In the genomic region with DNA sequence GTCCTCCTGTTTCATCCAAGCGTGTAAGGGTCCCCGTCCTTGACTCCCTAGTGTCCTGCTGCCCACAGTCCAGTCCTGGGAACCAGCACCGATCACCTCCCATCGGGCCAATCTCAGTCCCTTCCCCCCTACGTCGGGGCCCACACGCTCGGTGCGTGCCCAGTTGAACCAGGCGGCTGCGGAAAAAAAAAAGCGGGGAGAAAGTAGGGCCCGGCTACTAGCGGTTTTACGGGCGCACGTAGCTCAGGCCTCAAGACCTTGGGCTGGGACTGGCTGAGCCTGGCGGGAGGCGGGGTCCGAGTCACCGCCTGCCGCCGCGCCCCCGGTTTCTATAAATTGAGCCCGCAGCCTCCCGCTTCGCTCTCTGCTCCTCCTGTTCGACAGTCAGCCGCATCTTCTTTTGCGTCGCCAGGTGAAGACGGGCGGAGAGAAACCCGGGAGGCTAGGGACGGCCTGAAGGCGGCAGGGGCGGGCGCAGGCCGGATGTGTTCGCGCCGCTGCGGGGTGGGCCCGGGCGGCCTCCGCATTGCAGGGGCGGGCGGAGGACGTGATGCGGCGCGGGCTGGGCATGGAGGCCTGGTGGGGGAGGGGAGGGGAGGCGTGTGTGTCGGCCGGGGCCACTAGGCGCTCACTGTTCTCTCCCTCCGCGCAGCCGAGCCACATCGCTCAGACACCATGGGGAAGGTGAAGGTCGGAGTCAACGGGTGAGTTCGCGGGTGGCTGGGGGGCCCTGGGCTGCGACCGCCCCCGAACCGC, we compare ENCODE assay signal across 8 cellular contexts. TPM values are rescaled to one million over a fixed set of nuclear protein-coding genes. Genes with fewer than 3 reads are reported as not detected.
DNase-seq lines count a peak whose midpoint lies in the region; ATAC-seq, FAIRE-seq and TF ChIP-seq lines count a peak whose summit lies in the region.

A gene (plus strand): TSS at position 360 of the 756 bp plus-strand sequence. CDS start 316 bp downstream, at position 676.

- H3K9me3 Mint-ChIP-seq in WTC11 = no peaks in the 10 kb centered on the region
- no peaks in the 10 kb centered on the region for H3K9me3 Mint-ChIP-seq in immature natural killer cell

- H3K36me3 ChIP-seq in bronchial epithelial cell (ENCODE audit: control insufficient read depth, insufficient read depth, low read length) = peaks cover 38% of the 10 kb centered on the region

- H3K27ac Mint-ChIP-seq in WTC11 = peak within 1 kb of the TSS; percentile 99
- peak within 1 kb of the TSS; percentile 88 to 99 (median 98) for H3K27ac Mint-ChIP-seq in immature natural killer cell

- ATAC-seq in GM18909 (IDR thresholded peaks at IDR 0.05; ENCODE audit: poor library complexity, unreplicated experiment) = peak; percentile 61
- ATAC-seq in HG03159 (IDR thresholded peaks at IDR 0.05; ENCODE audit: unreplicated experiment) = peak; percentile 53
- peak; percentile 51 for ATAC-seq in WTC11

- CTCF ChIA-PET in WTC11 (lab: Charles Lee) = interaction anchor here (0.5 to 1.6 kb wide), 11 partner anchors 20 to 115 kb away, joined by 3 to 7 read pairs (median 4); a partner anchor contains a TSS

- TF ChIP-seq CTCF in WTC11 (IDR thresholded peaks at IDR 0.05) = no peak
- TF ChIP-seq CTCF in bronchial epithelial cell (IDR thresholded peaks at IDR 0.05; ENCODE audit: insufficient read depth, low read length, severe bottlenecking) = no peak

- H3K4me1 Mint-ChIP-seq in WTC11 (peaks cover 41% of the 10 kb centered on the region), immature natural killer cell (peaks cover 48 to 55% of the 10 kb centered on the region in 2 donors)

- H3K4me3 Mint-ChIP-seq in WTC11 (peak within 1 kb of the TSS; percentile 87), immature natural killer cell (peak within 1 kb of the TSS; percentile 87 to 97 (median 96))

- POLR2A ChIA-PET in WTC11 (lab: Charles Lee) = interaction anchor here (0.5 to 1.6 kb wide), 25 partner anchors 19 to 318 kb away, joined by 3 to 23 read pairs (median 4); a partner anchor contains a TSS

- peaks cover 64% of the 10 kb centered on the region for H3K36me3 Mint-ChIP-seq in WTC11
- H3K36me3 Mint-ChIP-seq in immature natural killer cell = peaks cover 11 to 37% (median 21%) of the 10 kb centered on the region in 3 donors

- H3K27me3 Mint-ChIP-seq in WTC11 (ENCODE audit: low read depth) (no peaks in the 10 kb centered on the region), immature natural killer cell (ENCODE audit: low read depth in 3 of 3) (peaks cover 22 to 34% (median 23%) of the 10 kb centered on the region in 3 donors)

- peak within 1 kb of the TSS; percentile 94 for H3K4me3 ChIP-seq in bronchial epithelial cell (ENCODE audit: low read depth, low read length)

- no peak for FAIRE-seq in bronchial epithelial cell (lab: Jason Lieb, UNC)

- H3K27me3 ChIP-seq in bronchial epithelial cell (ENCODE audit: control insufficient read depth, insufficient read depth, low read length) = no peaks in the 10 kb centered on the region

- peak; percentile 92 for DNase-seq in AG08395 (ENCODE audit: low spot score)
- DNase-seq in NCI-H2227 treated with DMSO at 0.1 percent for 48 hours (lab: John Stamatoyannopoulos, UW) = peak; percentile 89
- peak; percentile 87 for DNase-seq in WTC11 (ENCODE audit: low spot score)
- DNase-seq in bronchial epithelial cell (ENCODE audit: low read depth) = peak; percentile 89
- peak; percentile 89 to 91 (median 90) for DNase-seq in immature natural killer cell
- peak; percentile 81 to 85 for DNase-seq in stimulated activated CD4-positive, alpha-beta T cell treated with anti-CD3 and anti-CD28 coated beads, Interleukin-12 subunit alpha, Interleukin-12 subunit beta, amount 100 ng/mL, for 24 hours (ENCODE audit: low read depth in 2 of 2)

TF ChIP-seq in WTC11, 78 proteins besides CTCF, POLR2A, EP300 and RAD21 (continues in another document):
- TF ChIP-seq NFYB (CRISPR knock-in tag; conservative IDR thresholded peaks at IDR 0.05; ENCODE audit: low read depth) = peak; percentile 32; the same call in 1 of the 2 replicates
- TF ChIP-seq SP1 (CRISPR knock-in tag; conservative IDR thresholded peaks at IDR 0.05) = peak; percentile 76
- TF ChIP-seq, protein P1, sequence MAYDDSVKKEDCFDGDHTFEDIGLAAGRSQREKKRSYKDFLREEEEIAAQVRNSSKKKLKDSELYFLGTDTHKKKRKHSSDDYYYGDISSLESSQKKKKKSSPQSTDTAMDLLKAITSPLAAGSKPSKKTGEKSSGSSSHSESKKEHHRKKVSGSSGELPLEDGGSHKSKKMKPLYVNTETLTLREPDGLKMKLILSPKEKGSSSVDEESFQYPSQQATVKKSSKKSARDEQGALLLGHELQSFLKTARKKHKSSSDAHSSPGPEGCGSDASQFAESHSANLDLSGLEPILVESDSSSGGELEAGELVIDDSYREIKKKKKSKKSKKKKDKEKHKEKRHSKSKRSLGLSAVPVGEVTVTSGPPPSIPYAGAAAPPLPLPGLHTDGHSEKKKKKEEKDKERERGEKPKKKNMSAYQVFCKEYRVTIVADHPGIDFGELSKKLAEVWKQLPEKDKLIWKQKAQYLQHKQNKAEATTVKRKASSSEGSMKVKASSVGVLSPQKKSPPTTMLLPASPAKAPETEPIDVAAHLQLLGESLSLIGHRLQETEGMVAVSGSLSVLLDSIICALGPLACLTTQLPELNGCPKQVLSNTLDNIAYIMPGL (CRISPR knock-in tag; IDR thresholded peaks at IDR 0.05) = peak; percentile 20; the same call in 1 of the 2 replicates
- TF ChIP-seq, protein P2, sequence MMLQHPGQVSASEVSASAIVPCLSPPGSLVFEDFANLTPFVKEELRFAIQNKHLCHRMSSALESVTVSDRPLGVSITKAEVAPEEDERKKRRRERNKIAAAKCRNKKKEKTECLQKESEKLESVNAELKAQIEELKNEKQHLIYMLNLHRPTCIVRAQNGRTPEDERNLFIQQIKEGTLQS (CRISPR knock-in tag; conservative IDR thresholded peaks at IDR 0.05) = no peak
- no peak for TF ChIP-seq NFATC4 (CRISPR knock-in tag; IDR thresholded peaks at IDR 0.05)
- 0 out of 2 replicates have a peak, but pooled peaks have one; percentile 41 for TF ChIP-seq JUN (CRISPR knock-in tag; IDR thresholded peaks at IDR 0.05)
- TF ChIP-seq ETV6 (CRISPR knock-in tag; IDR thresholded peaks at IDR 0.05) = peak; percentile 73
- TF ChIP-seq ELF4 (CRISPR knock-in tag; IDR thresholded peaks at IDR 0.05; ENCODE audit: low read depth) = no peak
- TF ChIP-seq ZNF232 (CRISPR knock-in tag; IDR thresholded peaks at IDR 0.05) = peak; percentile 54; the same call in 1 of the 2 replicates
- TF ChIP-seq, protein P3, sequence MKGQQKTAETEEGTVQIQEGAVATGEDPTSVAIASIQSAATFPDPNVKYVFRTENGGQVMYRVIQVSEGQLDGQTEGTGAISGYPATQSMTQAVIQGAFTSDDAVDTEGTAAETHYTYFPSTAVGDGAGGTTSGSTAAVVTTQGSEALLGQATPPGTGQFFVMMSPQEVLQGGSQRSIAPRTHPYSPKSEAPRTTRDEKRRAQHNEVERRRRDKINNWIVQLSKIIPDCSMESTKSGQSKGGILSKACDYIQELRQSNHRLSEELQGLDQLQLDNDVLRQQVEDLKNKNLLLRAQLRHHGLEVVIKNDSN (CRISPR knock-in tag; IDR thresholded peaks at IDR 0.05) = no peak
- peak; percentile 94 for TF ChIP-seq SMAD3 (CRISPR knock-in tag; IDR thresholded peaks at IDR 0.05; ENCODE audit: borderline replicate concordance)
- TF ChIP-seq RELA (CRISPR knock-in tag; IDR thresholded peaks at IDR 0.05; ENCODE audit: borderline replicate concordance) = 0 out of 2 replicates have a peak, but pooled peaks have one; percentile 51
- TF ChIP-seq, protein P4, sequence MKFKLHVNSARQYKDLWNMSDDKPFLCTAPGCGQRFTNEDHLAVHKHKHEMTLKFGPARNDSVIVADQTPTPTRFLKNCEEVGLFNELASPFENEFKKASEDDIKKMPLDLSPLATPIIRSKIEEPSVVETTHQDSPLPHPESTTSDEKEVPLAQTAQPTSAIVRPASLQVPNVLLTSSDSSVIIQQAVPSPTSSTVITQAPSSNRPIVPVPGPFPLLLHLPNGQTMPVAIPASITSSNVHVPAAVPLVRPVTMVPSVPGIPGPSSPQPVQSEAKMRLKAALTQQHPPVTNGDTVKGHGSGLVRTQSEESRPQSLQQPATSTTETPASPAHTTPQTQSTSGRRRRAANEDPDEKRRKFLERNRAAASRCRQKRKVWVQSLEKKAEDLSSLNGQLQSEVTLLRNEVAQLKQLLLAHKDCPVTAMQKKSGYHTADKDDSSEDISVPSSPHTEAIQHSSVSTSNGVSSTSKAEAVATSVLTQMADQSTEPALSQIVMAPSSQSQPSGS (CRISPR knock-in tag; IDR thresholded peaks at IDR 0.05; ENCODE audit: borderline replicate concordance, low read depth) = 0 out of 2 replicates have a peak, but pooled peaks have one; percentile 33
- TF ChIP-seq, protein P5, sequence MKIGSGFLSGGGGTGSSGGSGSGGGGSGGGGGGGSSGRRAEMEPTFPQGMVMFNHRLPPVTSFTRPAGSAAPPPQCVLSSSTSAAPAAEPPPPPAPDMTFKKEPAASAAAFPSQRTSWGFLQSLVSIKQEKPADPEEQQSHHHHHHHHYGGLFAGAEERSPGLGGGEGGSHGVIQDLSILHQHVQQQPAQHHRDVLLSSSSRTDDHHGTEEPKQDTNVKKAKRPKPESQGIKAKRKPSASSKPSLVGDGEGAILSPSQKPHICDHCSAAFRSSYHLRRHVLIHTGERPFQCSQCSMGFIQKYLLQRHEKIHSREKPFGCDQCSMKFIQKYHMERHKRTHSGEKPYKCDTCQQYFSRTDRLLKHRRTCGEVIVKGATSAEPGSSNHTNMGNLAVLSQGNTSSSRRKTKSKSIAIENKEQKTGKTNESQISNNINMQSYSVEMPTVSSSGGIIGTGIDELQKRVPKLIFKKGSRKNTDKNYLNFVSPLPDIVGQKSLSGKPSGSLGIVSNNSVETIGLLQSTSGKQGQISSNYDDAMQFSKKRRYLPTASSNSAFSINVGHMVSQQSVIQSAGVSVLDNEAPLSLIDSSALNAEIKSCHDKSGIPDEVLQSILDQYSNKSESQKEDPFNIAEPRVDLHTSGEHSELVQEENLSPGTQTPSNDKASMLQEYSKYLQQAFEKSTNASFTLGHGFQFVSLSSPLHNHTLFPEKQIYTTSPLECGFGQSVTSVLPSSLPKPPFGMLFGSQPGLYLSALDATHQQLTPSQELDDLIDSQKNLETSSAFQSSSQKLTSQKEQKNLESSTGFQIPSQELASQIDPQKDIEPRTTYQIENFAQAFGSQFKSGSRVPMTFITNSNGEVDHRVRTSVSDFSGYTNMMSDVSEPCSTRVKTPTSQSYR (CRISPR knock-in tag; IDR thresholded peaks at IDR 0.05) = 0 out of 2 replicates have a peak, but pooled peaks have one; percentile 4

RNA-seq across cellular contexts. Expression of the gene that starts here (rescaled TPM):
- total RNA-seq in WTC11 (2021) (4,276 to 4,694 TPM (median 4,682 TPM) in 3 replicates), bronchial epithelial cell (5,048 and 6,753 TPM in 2 replicates)
- 1,000 to 10,000 TPM; 1,615 to 2,185 (median 1,854) TPM for polyA plus RNA-seq in immature natural killer cell

Comparison
In these comparisons a context has a peak if more than half of its experiments do, and no peak if none do; other contexts are left out.
1. Peak in every context shown above with its lines: DNase-seq, ATAC-seq and H3K4me3 ChIP-seq.